Comparison of ENCODE assay signal across 16 cellular contexts in genomic region chr6:158756126-158756525, GRCh38.
DNase-seq lines count a peak whose midpoint lies in the region; ATAC-seq and TF ChIP-seq lines count a peak whose summit lies in the region.
"Had no signal": no experiment of that assay in that cellular context is flagged by ENCODE, and none has a peak within 500 bp of the region (broad histone marks: within the 10 kb centered on the region; RNA-seq: fewer than 3 reads in every experiment).

No MANE protein-coding gene starts in this region.

- H3K4me3 ChIP-seq in breast epithelium: no peak overlapping the region
- H3K4me3 ChIP-seq in CD8-positive, alpha-beta T cell (ENCODE audit: low read depth, low read length): no peak overlapping the region
- H3K4me3 ChIP-seq: GM23248, Peyer's patch, SJCRH30 had no signal

- H3K36me3 Mint-ChIP-seq in activated naive CD4-positive, alpha-beta T cell treated with anti-CD3 and anti-CD28 coated beads, Interleukin-2, amount 10 ng/mL, durations not matched to agents 7 days and 5 days: peaks cover 24% of the 10 kb centered on the region
- peaks cover 53% of the 10 kb centered on the region for H3K36me3 Mint-ChIP-seq in CD8-positive, alpha-beta T cell

- peak overlapping the region; percentile 71 for H3K27ac Mint-ChIP-seq in activated naive CD4-positive, alpha-beta T cell treated with anti-CD3 and anti-CD28 coated beads, Interleukin-2, amount 10 ng/mL, durations not matched to agents 7 days and 5 days
- H3K27ac Mint-ChIP-seq in CD8-positive, alpha-beta T cell: no peak overlapping the region
- H3K27ac Mint-ChIP-seq: CD4-positive, alpha-beta T cell had no signal

- H3K9me3 ChIP-seq in breast epithelium: no peaks in the 10 kb centered on the region
- no peaks in the 10 kb centered on the region for H3K9me3 ChIP-seq in CD8-positive, alpha-beta T cell (ENCODE audit: low read length)
- H3K9me3 ChIP-seq: Peyer's patch, SJCRH30 had no signal

- H3K27me3 ChIP-seq in breast epithelium: no peaks in the 10 kb centered on the region
- no peaks in the 10 kb centered on the region for H3K27me3 ChIP-seq in CD8-positive, alpha-beta T cell (ENCODE audit: insufficient read depth, low read length)
- H3K27me3 ChIP-seq: Peyer's patch, SJCRH30 had no signal

- DNase-seq in activated naive CD4-positive, alpha-beta T cell treated with anti-CD3 and anti-CD28 coated beads, Interleukin-2, amount 10 ng/mL, durations not matched to agents 7 days and 5 days: peak; percentile 14
- no peak for DNase-seq in activated naive CD4-positive, alpha-beta T cell treated with Interleukin-2 at 50 U/mL for 16 hours
- DNase-seq in breast epithelium (ENCODE audit: low spot score in 2 of 2) (peak; percentile 41 to 63), islet precursor cell (peak; percentile 74), GM19238 (ENCODE audit: insufficient read length, low spot score) (no peak)
- DNase-seq in CD8-positive, alpha-beta T cell: no peak
- DNase-seq: ACHN; CD4-positive, alpha-beta T cell; DMS79; GM23248; NCI-H1417 treated with DMSO at 0.1 percent for 48 hours; NCI-H2029; NCI-H510A; Peyer's patch; SJCRH30 had no signal

- H3K27me3 Mint-ChIP-seq in activated naive CD4-positive, alpha-beta T cell treated with anti-CD3 and anti-CD28 coated beads, Interleukin-2, amount 10 ng/mL, durations not matched to agents 7 days and 5 days: no peaks in the 10 kb centered on the region
- no peaks in the 10 kb centered on the region for H3K27me3 Mint-ChIP-seq in CD8-positive, alpha-beta T cell (ENCODE audit: low read depth)
- H3K27me3 Mint-ChIP-seq: CD4-positive, alpha-beta T cell had no signal

- no peaks in the 10 kb centered on the region for H3K4me1 ChIP-seq in breast epithelium
- no peaks in the 10 kb centered on the region for H3K4me1 ChIP-seq in CD8-positive, alpha-beta T cell (ENCODE audit: insufficient read depth, low read length)

- H3K27ac ChIP-seq in breast epithelium: no peak overlapping the region
- no peak overlapping the region for H3K27ac ChIP-seq in CD8-positive, alpha-beta T cell (ENCODE audit: low read depth, low read length)
- H3K27ac ChIP-seq: GM23248, Peyer's patch, SJCRH30 had no signal

- TF ChIP-seq POLR2A in breast epithelium (IDR thresholded peaks at IDR 0.05): no peak

- intact Hi-C loops in breast epithelium (cut with DNase I; ENCODE audit: low total_unique reads): no loop called here
- intact Hi-C loops in CD8-positive, alpha-beta T cell (cut with DNase I, micrococcal nuclease): no loop called here

- no peaks in the 10 kb centered on the region for H3K9me3 Mint-ChIP-seq in activated naive CD4-positive, alpha-beta T cell treated with anti-CD3 and anti-CD28 coated beads, Interleukin-2, amount 10 ng/mL, durations not matched to agents 7 days and 5 days
- no peaks in the 10 kb centered on the region for H3K9me3 Mint-ChIP-seq in CD8-positive, alpha-beta T cell
- H3K9me3 Mint-ChIP-seq: CD4-positive, alpha-beta T cell had no signal

- no peak for TF ChIP-seq CTCF in breast epithelium (IDR thresholded peaks at IDR 0.05)
- no peak for TF ChIP-seq CTCF in CD8-positive, alpha-beta T cell (IDR thresholded peaks at IDR 0.05)

- no peaks in the 10 kb centered on the region for H3K36me3 ChIP-seq in breast epithelium
- peaks cover 15% of the 10 kb centered on the region for H3K36me3 ChIP-seq in CD8-positive, alpha-beta T cell (ENCODE audit: insufficient read depth, low read length)
- H3K36me3 ChIP-seq: Peyer's patch, SJCRH30 had no signal

- CTCF ChIA-PET in activated naive CD4-positive, alpha-beta T cell treated with anti-CD3 and anti-CD28 coated beads, Interleukin-2, amount 10 ng/mL, durations not matched to agents 7 days and 5 days (lab: Charles Lee): no interaction called here
- CTCF ChIA-PET in CD8-positive, alpha-beta T cell (lab: Charles Lee): no interaction called here

- POLR2A ChIA-PET in CD8-positive, alpha-beta T cell (lab: Charles Lee): no interaction called here

- H3K4me1 Mint-ChIP-seq in activated naive CD4-positive, alpha-beta T cell treated with anti-CD3 and anti-CD28 coated beads, Interleukin-2, amount 10 ng/mL, durations not matched to agents 7 days and 5 days: no peaks in the 10 kb centered on the region
- no peaks in the 10 kb centered on the region for H3K4me1 Mint-ChIP-seq in CD8-positive, alpha-beta T cell (ENCODE audit: low read depth)

- H3K4me3 Mint-ChIP-seq in activated naive CD4-positive, alpha-beta T cell treated with anti-CD3 and anti-CD28 coated beads, Interleukin-2, amount 10 ng/mL, durations not matched to agents 7 days and 5 days: no peak overlapping the region
- H3K4me3 Mint-ChIP-seq in CD8-positive, alpha-beta T cell: no peak overlapping the region
- H3K4me3 Mint-ChIP-seq: CD4-positive, alpha-beta T cell had no signal

- ATAC-seq in HG03025 (IDR thresholded peaks at IDR 0.05; ENCODE audit: low FRiP score, unreplicated experiment): no peak
- ATAC-seq in CD8-positive, alpha-beta T cell: no peak

Comparison
In these comparisons a context has a peak if more than half of its experiments do, and no peak if none do; other contexts are left out.
1. DNase-seq: peak in activated naive CD4-positive, alpha-beta T cell treated with anti-CD3 and anti-CD28 coated beads, Interleukin-2, amount 10 ng/mL, durations not matched to agents 7 days and 5 days (single experiment), breast epithelium (2 of 2) and islet precursor cell (single experiment); none in activated naive CD4-positive, alpha-beta T cell treated with Interleukin-2 at 50 U/mL for 16 hours (single experiment), CD8-positive, alpha-beta T cell (0 of 7) and GM19238 (single experiment).